Comparison of ENCODE assay signal across 11 cellular contexts in the genomic region with DNA sequence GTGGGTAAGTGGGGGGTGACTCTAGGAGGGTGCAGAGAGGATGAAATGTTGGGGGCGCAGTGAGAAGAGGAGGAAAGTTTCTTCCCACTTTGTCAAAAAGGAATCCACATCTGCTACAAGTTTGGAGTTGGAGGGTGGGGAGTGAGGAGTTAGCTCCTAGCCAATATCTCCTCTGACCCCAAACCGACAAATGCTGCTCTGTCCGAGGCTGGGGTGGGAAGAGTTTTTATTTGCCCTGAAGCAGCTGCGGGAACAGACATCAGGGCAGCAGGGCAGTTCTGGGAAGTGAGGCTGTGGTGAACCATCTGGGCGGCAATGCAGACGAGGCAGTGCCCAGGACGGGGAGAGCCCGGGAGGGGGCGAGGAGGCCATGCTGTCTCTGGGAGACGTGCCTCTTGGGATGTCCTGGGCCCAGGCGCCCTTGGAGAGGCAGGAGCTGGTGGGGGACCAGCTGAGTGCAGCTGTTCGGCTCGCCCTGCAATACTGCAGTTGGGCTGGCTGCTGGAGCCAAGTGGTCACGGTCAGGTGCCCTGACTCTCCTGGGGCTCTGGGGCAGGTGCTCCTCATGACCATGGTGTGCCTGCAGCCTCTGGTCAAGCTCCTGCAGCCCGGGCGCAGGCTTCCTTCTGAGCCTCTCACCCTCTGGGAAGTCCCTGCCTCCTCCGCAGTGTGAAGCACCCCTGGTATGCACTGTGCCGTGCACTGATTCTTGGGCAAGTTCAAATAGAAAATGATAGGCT. TPM values are rescaled to one million over a fixed set of nuclear protein-coding genes. Genes with fewer than 3 reads are reported as not detected.
A peak's percentile ranks its signal among the peaks of the same experiment; 100 is the strongest.
DNase-seq lines count a peak whose midpoint lies in the region; ATAC-seq, FAIRE-seq and TF ChIP-seq lines count a peak whose summit lies in the region.
"Had no signal": no experiment of that assay in that cellular context is flagged by ENCODE, and none has a peak within 500 bp of the region (broad histone marks: within the 10 kb centered on the region; RNA-seq: fewer than 3 reads in every experiment).

No MANE protein-coding gene starts in this region.

- H3K9me3 ChIP-seq in left lung (no peaks in the 10 kb centered on the region), testis (no peaks in the 10 kb centered on the region)

- H3K27ac ChIP-seq in left lung (peak overlapping the region; percentile 48 to 70), testis (peak overlapping the region in 1 of 2 donors; percentile 72)

- no peak for FAIRE-seq in D721Med (lab: Jason Lieb, UNC)

- DNase-seq in astrocyte of the spinal cord (ENCODE audit: low read depth, low spot score), result peak; percentile 50
- DNase-seq in left lung, result peak in 1 of 2 donors; percentile 81
- DNase-seq in testis, result peak; percentile 33
- DNase-seq in D721Med (ENCODE audit: insufficient read length, low spot score), result no peak
- no peak for DNase-seq in NOMO-1 treated with dmso at 0.1 percent for 144 hours (lab: John Stamatoyannopoulos, UW; ENCODE audit: unreplicated experiment)
- no peak for DNase-seq in HuH-7 (ENCODE audit: low spot score)
- DNase-seq in GDM1 (lab: John Stamatoyannopoulos, UW), result no peak
- DNase-seq: activated CD4-positive, alpha-beta T cell treated with anti-CD3 and anti-CD28 coated beads, Interleukin-2, amount 10 ng/mL, durations not matched to agents 7 days and 5 days; GOT3; Karpas-422 had no signal

- ATAC-seq in HG02798 (IDR thresholded peaks at IDR 0.05; ENCODE audit: poor library complexity, unreplicated experiment), result peak; percentile 51
- peak; percentile 53 for ATAC-seq in left lung

- intact Hi-C loops in left lung (cut with DNase I), result no loop called here
- intact Hi-C loops in testis (cut with DNase I; ENCODE audit: low total_unique reads), result no loop called here

- WGBS in testis, 2 donors, result 54 to 60% methylated on average over 10 to 18 of the region's 18 CpGs

- TF ChIP-seq CTCF in astrocyte of the spinal cord (IDR thresholded peaks at IDR 0.05; ENCODE audit: low read depth, low read length) (peak; percentile 12), left lung (IDR thresholded peaks at IDR 0.05) (no peak), testis (IDR thresholded peaks at IDR 0.05) (no peak), D721Med (IDR thresholded peaks at IDR 0.05; ENCODE audit: insufficient read depth, missing control alignments) (no peak)

- in situ Hi-C loops in astrocyte of the spinal cord (cut with HindIII; ENCODE audit: low sequenced_read_pairs), result no loop called here

- no peak overlapping the region for H3K4me3 ChIP-seq in astrocyte of the spinal cord (ENCODE audit: low read depth, low read length)
- no peak overlapping the region for H3K4me3 ChIP-seq in left lung
- no peak overlapping the region for H3K4me3 ChIP-seq in testis

- H3K36me3 ChIP-seq in left lung (no peaks in the 10 kb centered on the region), testis (ENCODE audit: low read depth, missing control alignments) (no peaks in the 10 kb centered on the region)

- no peak for TF ChIP-seq POLR2A in testis (IDR thresholded peaks at IDR 0.05)

- H3K4me1 ChIP-seq in left lung (peaks cover 18 to 30% of the 10 kb centered on the region in 2 donors), testis (peaks cover 15% of the 10 kb centered on the region)

- no peaks in the 10 kb centered on the region for H3K27me3 ChIP-seq in left lung
- H3K27me3 ChIP-seq in testis, result no peaks in the 10 kb centered on the region

RNA-seq across cellular contexts. Expression of a gene that starts 6.4 kb away (rescaled TPM):
- 100 to 1,000 TPM in 1 of 2 donors, 10 to 100 TPM in 1; 60.7 to 110 TPM for total RNA-seq in left lung
- 10 to 100 TPM in 1 of 2 donors, 1 to 10 TPM in 1; 2.2 to 17.8 TPM for total RNA-seq in testis
- polyA plus RNA-seq in testis (ENCODE audit: insufficient read depth, low read depth, low replicate concordance), result 9.6 TPM

RNA-seq across cellular contexts. Expression of a gene that starts 12.2 kb away (rescaled TPM):
- 10 to 100 TPM; 63.4 to 83.6 TPM for total RNA-seq in left lung
- total RNA-seq in testis, result 10 to 100 TPM; 50.4 to 58.4 TPM
- polyA plus RNA-seq in testis (ENCODE audit: insufficient read depth, low read depth, low replicate concordance), result 34.9 TPM

Comparison
In these comparisons a context has a peak if more than half of its experiments do, and no peak if none do; other contexts are left out.
1. DNase-seq: peak in astrocyte of the spinal cord (single experiment) and testis (single experiment); none in D721Med (single experiment), NOMO-1 treated with dmso at 0.1 percent for 144 hours (single experiment), HuH-7 (single experiment) and GDM1 (single experiment).